ENCODE assay signal across 9 cellular contexts in genomic region chr15:94174399-94174802, GRCh38. TPM values are rescaled to one million over a fixed set of nuclear protein-coding genes. Genes with fewer than 3 reads are reported as not detected.
DNase-seq lines count a peak whose midpoint lies in the region; ATAC-seq, FAIRE-seq and TF ChIP-seq lines count a peak whose summit lies in the region.
"Had no signal": no experiment of that assay in that cellular context is flagged by ENCODE, and none has a peak within 500 bp of the region (broad histone marks: within the 10 kb centered on the region; RNA-seq: fewer than 3 reads in every experiment).

No MANE protein-coding gene starts in this region.

- H3K27me3 Mint-ChIP-seq in activated naive CD8-positive, alpha-beta T cell treated with anti-CD3 and anti-CD28 coated beads, Interleukin-2, amount 50 U/mL, for 24 hours = peaks cover 13% of the 10 kb centered on the region

- FAIRE-seq in kidney (lab: Jason Lieb, UNC) = no peak
- FAIRE-seq: K562 had no signal

- no peak overlapping the region for H3K27ac ChIP-seq in kidney (ENCODE audit: low read depth in 2 of 2, low read length in 2 of 2)

- TF ChIP-seq CTCF in kidney (IDR thresholded peaks at IDR 0.05; ENCODE audit: borderline replicate concordance, extremely low read depth, insufficient read depth) = no peak

- H3K4me3 Mint-ChIP-seq in activated naive CD8-positive, alpha-beta T cell treated with anti-CD3 and anti-CD28 coated beads, Interleukin-2, amount 50 U/mL, for 24 hours = peak overlapping the region; percentile 4

- H3K9me3 ChIP-seq in kidney (ENCODE audit: control insufficient read depth in 1 of 2, low read length in 2 of 2) = no peaks in the 10 kb centered on the region

- H3K27ac Mint-ChIP-seq in activated naive CD8-positive, alpha-beta T cell treated with anti-CD3 and anti-CD28 coated beads, Interleukin-2, amount 50 U/mL, for 24 hours = peak overlapping the region; percentile 56

- intact Hi-C loops in kidney (cut with DNase I) = no loop called here

- H3K36me3 ChIP-seq in kidney (ENCODE audit: control insufficient read depth in 1 of 2, insufficient read depth in 2 of 2, low read length in 2 of 2) = no peaks in the 10 kb centered on the region

- no peak overlapping the region for H3K9ac ChIP-seq in kidney (ENCODE audit: low read length in 2 of 2)

- DNase-seq in Daoy (ENCODE audit: low read depth) (peak; percentile 80), EL (no peak), DMS53 treated with DMSO at 0.1 percent for 48 hours (lab: John Stamatoyannopoulos, UW; ENCODE audit: unreplicated experiment) (no peak), kidney (no peak), NCI-H510A (lab: John Stamatoyannopoulos, UW) (no peak)
- DNase-seq in activated naive CD8-positive, alpha-beta T cell treated with anti-CD3 and anti-CD28 coated beads, Interleukin-2, amount 50 U/mL, for 24 hours = peak; percentile 13

- peak; percentile 81 for ATAC-seq in GM19468 (IDR thresholded peaks at IDR 0.05; ENCODE audit: extremely low read depth, unreplicated experiment)
- peak; percentile 89 for ATAC-seq in HG03571 (IDR thresholded peaks at IDR 0.05; ENCODE audit: unreplicated experiment)
- peak; percentile 97 for ATAC-seq in activated naive CD8-positive, alpha-beta T cell treated with anti-CD3 and anti-CD28 coated beads, Interleukin-2, amount 50 U/mL, for 24 hours
- ATAC-seq: K562 had no signal

- H3K9me3 Mint-ChIP-seq in activated naive CD8-positive, alpha-beta T cell treated with anti-CD3 and anti-CD28 coated beads, Interleukin-2, amount 50 U/mL, for 24 hours = peaks cover 16% of the 10 kb centered on the region

- no peaks in the 10 kb centered on the region for H3K4me1 ChIP-seq in kidney (ENCODE audit: control insufficient read depth in 1 of 2, insufficient read depth in 1 of 2, low read depth in 1 of 2, low read length in 2 of 2)

- H3K36me3 Mint-ChIP-seq in activated naive CD8-positive, alpha-beta T cell treated with anti-CD3 and anti-CD28 coated beads, Interleukin-2, amount 50 U/mL, for 24 hours (ENCODE audit: low read depth) = peaks cover 12% of the 10 kb centered on the region

- no peak overlapping the region for H3K4me3 ChIP-seq in kidney (ENCODE audit: low read length in 2 of 2)
- H3K4me3 ChIP-seq: K562 had no signal

- H3K4me1 Mint-ChIP-seq in activated naive CD8-positive, alpha-beta T cell treated with anti-CD3 and anti-CD28 coated beads, Interleukin-2, amount 50 U/mL, for 24 hours = peaks cover 43% of the 10 kb centered on the region

RNA-seq across cellular contexts. Expression of gene MCTP2, which starts 57.0 kb away (rescaled TPM):
- 3.7 TPM in 2 replicates for total RNA-seq in Daoy (2014; rRNA removed; shearing (Covaris generic))
- total RNA-seq in kidney = 21.1 TPM
- 1.2 TPM for polyA plus RNA-seq in kidney (ENCODE audit: insufficient read depth, low read depth, low replicate concordance)
- polyA plus RNA-seq: K562 had no signal

Comparison
In these comparisons a context has a peak if more than half of its experiments do, and no peak if none do; other contexts are left out.
1. DNase-seq: peak in Daoy (single experiment) and activated naive CD8-positive, alpha-beta T cell treated with anti-CD3 and anti-CD28 coated beads, Interleukin-2, amount 50 U/mL, for 24 hours (single experiment); none in EL (single experiment), DMS53 treated with DMSO at 0.1 percent for 48 hours (single experiment), kidney (single experiment) and NCI-H510A (single experiment).
2. Peak in every context shown above with its lines, with median percentiles within 50 percentile points of each other: ATAC-seq.